In the genomic region with DNA sequence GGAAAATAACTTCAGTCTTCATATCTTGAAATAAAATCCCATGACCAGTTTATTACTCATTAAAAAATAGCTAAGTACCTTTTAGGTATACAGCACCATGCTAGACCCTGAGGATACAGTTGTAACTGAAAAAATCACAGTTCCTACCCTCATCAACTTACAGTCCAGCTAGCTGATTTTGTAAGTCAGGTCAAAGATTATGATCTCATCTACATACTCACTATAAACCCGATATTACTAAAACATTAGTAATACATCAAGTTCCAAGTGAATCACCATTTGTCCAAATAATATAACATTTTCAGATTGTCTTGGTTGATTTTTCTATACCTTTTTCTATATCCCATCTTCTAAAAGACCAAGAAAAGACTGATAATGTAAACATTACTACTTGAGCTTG, we compare ENCODE assay signal across 16 cellular contexts.
A peak's percentile ranks its signal among the peaks of the same experiment; 100 is the strongest.
DNase-seq lines count a peak whose midpoint lies in the region; ATAC-seq and TF ChIP-seq lines count a peak whose summit lies in the region.
"Had no signal": no experiment of that assay in that cellular context is flagged by ENCODE, and none has a peak within 500 bp of the region (broad histone marks: within the 10 kb centered on the region; RNA-seq: fewer than 3 reads in every experiment).

No MANE protein-coding gene starts in this region.

- H3K4me3 Mint-ChIP-seq in activated naive CD4-positive, alpha-beta T cell treated with anti-CD3 and anti-CD28 coated beads, Interleukin-2, amount 10 ng/mL, durations not matched to agents 7 days and 5 days = no peak overlapping the region
- H3K4me3 Mint-ChIP-seq: CD4-positive, alpha-beta T cell had no signal

- H3K4me1 Mint-ChIP-seq in activated naive CD4-positive, alpha-beta T cell treated with anti-CD3 and anti-CD28 coated beads, Interleukin-2, amount 10 ng/mL, durations not matched to agents 7 days and 5 days = no peaks in the 10 kb centered on the region

- peak; percentile 47 for DNase-seq in EL
- peak; percentile 25 for DNase-seq in HPDE6-E6E7 (ENCODE audit: extremely low spot score)
- peak; percentile 53 for DNase-seq in epithelial cell of esophagus (ENCODE audit: low read depth)
- peak; percentile 18 for DNase-seq in iris pigment epithelial cell (ENCODE audit: low read depth)
- no peak for DNase-seq in activated naive CD4-positive, alpha-beta T cell treated with anti-CD3 and anti-CD28 coated beads, Interleukin-2, amount 10 ng/mL, durations not matched to agents 7 days and 5 days
- DNase-seq in glomerular visceral epithelial cell (ENCODE audit: extremely low spot score) = no peak
- DNase-seq: ACHN; Calu3; CD4-positive, alpha-beta T cell; DMS79; NCI-H1436 treated with DMSO at 0.1 percent for 48 hours; NCI-H2081; NCI-H510A treated with DMSO at 0.1 percent for 48 hours had no signal

- CTCF ChIA-PET in activated naive CD4-positive, alpha-beta T cell treated with anti-CD3 and anti-CD28 coated beads, Interleukin-2, amount 10 ng/mL, durations not matched to agents 7 days and 5 days (lab: Charles Lee) = no interaction called here

- no peaks in the 10 kb centered on the region for H3K9me3 Mint-ChIP-seq in activated naive CD4-positive, alpha-beta T cell treated with anti-CD3 and anti-CD28 coated beads, Interleukin-2, amount 10 ng/mL, durations not matched to agents 7 days and 5 days
- H3K9me3 Mint-ChIP-seq: CD4-positive, alpha-beta T cell had no signal

- no peak overlapping the region for H3K4me3 ChIP-seq in epithelial cell of esophagus (ENCODE audit: low read length)
- H3K4me3 ChIP-seq: HAP-1 had no signal

- no peaks in the 10 kb centered on the region for H3K27me3 Mint-ChIP-seq in activated naive CD4-positive, alpha-beta T cell treated with anti-CD3 and anti-CD28 coated beads, Interleukin-2, amount 10 ng/mL, durations not matched to agents 7 days and 5 days
- H3K27me3 Mint-ChIP-seq: CD4-positive, alpha-beta T cell had no signal

- no peak overlapping the region for H3K27ac Mint-ChIP-seq in activated naive CD4-positive, alpha-beta T cell treated with anti-CD3 and anti-CD28 coated beads, Interleukin-2, amount 10 ng/mL, durations not matched to agents 7 days and 5 days
- H3K27ac Mint-ChIP-seq: CD4-positive, alpha-beta T cell had no signal

- H3K36me3 Mint-ChIP-seq in activated naive CD4-positive, alpha-beta T cell treated with anti-CD3 and anti-CD28 coated beads, Interleukin-2, amount 10 ng/mL, durations not matched to agents 7 days and 5 days = no peaks in the 10 kb centered on the region

- ATAC-seq in HG02678 (IDR thresholded peaks at IDR 0.05; ENCODE audit: unreplicated experiment) (no peak), GM21515 (IDR thresholded peaks at IDR 0.05; ENCODE audit: unreplicated experiment) (no peak)

- TF ChIP-seq CTCF in epithelial cell of esophagus (IDR thresholded peaks at IDR 0.05; ENCODE audit: insufficient read depth, low read depth, low read length, missing control alignments) = no peak

Comparison
In these comparisons a context has a peak if more than half of its experiments do, and no peak if none do; other contexts are left out.
1. DNase-seq: peak in EL (single experiment), HPDE6-E6E7 (single experiment), epithelial cell of esophagus (single experiment) and iris pigment epithelial cell (single experiment); none in activated naive CD4-positive, alpha-beta T cell treated with anti-CD3 and anti-CD28 coated beads, Interleukin-2, amount 10 ng/mL, durations not matched to agents 7 days and 5 days (single experiment) and glomerular visceral epithelial cell (single experiment).